ENCODE assay signal across 22 cellular contexts in genomic region chr6:81396916-81397315, GRCh38.
"Had no signal": no experiment of that assay in that cellular context is flagged by ENCODE, and none has a peak within 500 bp of the region (broad histone marks: within the 10 kb centered on the region; RNA-seq: fewer than 3 reads in every experiment).

No MANE protein-coding gene starts in this region.

- ATAC-seq: stimulated activated effector memory CD8-positive, alpha-beta T cell treated with anti-CD3 and anti-CD28 coated beads, Interleukin-12 subunit alpha, Interleukin-12 subunit beta, amount 100 ng/mL, for 72 hours; stimulated activated memory B cell treated with anti-CD40 and anti-IgM and Interleukin-4, amounts not matched to agents 10 μg/mL and 1 μg/mL and 100 μg/mL, for 72 hours; stimulated activated naive B cell treated with anti-CD40 and anti-IgM and Interleukin-4, amounts not matched to agents 10 μg/mL and 1 μg/mL and 100 μg/mL, for 72 hours; stimulated activated naive CD8-positive, alpha-beta T cell treated with anti-CD3 and anti-CD28 coated beads, Interleukin-15, amount 100 ng/mL, for 72 hours; stimulated activated naive CD8-positive, alpha-beta T cell treated with anti-CD3 and anti-CD28 coated beads, Interleukin-15, Interleukin-2, amounts not matched to agents 100 U/mL and 50 U/mL, for 24 hours; upper lobe of right lung had no signal

- DNase-seq: stimulated activated CD4-positive, alpha-beta T cell treated with anti-CD3 and anti-CD28 coated beads, Interleukin-2, amount 100 ng/mL, for 48 hours; stimulated activated CD4-positive, alpha-beta T cell treated with anti-CD3 and anti-CD28 coated beads, Interleukin-4, amount 100 ng/mL, for 1 hour; stimulated activated CD4-positive, alpha-beta T cell treated with anti-CD3 and anti-CD28 coated beads, Interleukin-4, amount 100 ng/mL, for 24 hours; stimulated activated CD4-positive, alpha-beta T cell treated with anti-CD3 and anti-CD28 coated beads, Interleukin-4, amount 100 ng/mL, for 4 hours; stimulated activated CD8-positive, alpha-beta memory T cell treated with anti-CD3 and anti-CD28 coated beads, Interleukin-4, amount 100 ng/mL, for 48 hours; stimulated activated naive B cell treated with anti-CD40 and anti-IgM and Interleukin-4, amounts not matched to agents 10 μg/mL and 1 μg/mL and 100 μg/mL, for 72 hours; stimulated activated naive CD4-positive, alpha-beta T cell; stimulated activated naive CD4-positive, alpha-beta T cell treated with Interleukin-2 at 50 U/mL for 16 hours; stimulated activated naive CD8-positive, alpha-beta T cell treated with anti-CD3 and anti-CD28 coated beads, Interleukin-15, amount 100 ng/mL, for 72 hours; stimulated activated naive CD8-positive, alpha-beta T cell treated with anti-CD3 and anti-CD28 coated beads, Interleukin-15, Interleukin-2, amounts not matched to agents 100 U/mL and 50 U/mL, for 24 hours; stomach; substantia nigra; testis; thyroid gland; tibial artery; transverse colon; trophoblast cell; upper lobe of left lung; upper lobe of right lung; uterus had no signal
